In genomic region chr15:39585394-39585841, GRCh38 we compare ENCODE assay signal across 12 cellular contexts. TPM values are rescaled to one million over a fixed set of nuclear protein-coding genes. Genes with fewer than 3 reads are reported as not detected.
DNase-seq lines count a peak whose midpoint lies in the region; FAIRE-seq and TF ChIP-seq lines count a peak whose summit lies in the region.
"Had no signal": no experiment of that assay in that cellular context is flagged by ENCODE, and none has a peak within 500 bp of the region (broad histone marks: within the 10 kb centered on the region; RNA-seq: fewer than 3 reads in every experiment).

No MANE protein-coding gene starts in this region.

- POLR2A ChIA-PET in AG04450 (lab: Yijun Ruan, JAX) (interaction anchor here (1.5 to 3.3 kb wide), 3 partner anchors 281 to 413 kb away, joined by 4 to 12 read pairs (median 9); no protein-coding TSS in a partner anchor), endothelial cell of umbilical vein (lab: Charles Lee) (interaction anchor here (0.8 to 9.9 kb wide), 10 partner anchors 111 to 762 kb away, joined by 3 to 118 read pairs (median 4); no protein-coding TSS in a partner anchor)

- DNase-seq in AG04450 (ENCODE audit: low read depth, low spot score) (no peak), MG63 (no peak), endothelial cell of umbilical vein (ENCODE audit: low read depth, low spot score) (peak; percentile 58), NCI-H2227 (lab: John Stamatoyannopoulos, UW; ENCODE audit: unreplicated experiment) (no peak), GF-D8 (lab: John Stamatoyannopoulos, UW) (no peak)
- DNase-seq in activated CD8-positive, alpha-beta memory T cell treated with anti-CD3 and anti-CD28 coated beads, Interleukin-2, amount 50 U/mL, for 48 hours, result no peak
- no peak for DNase-seq in stimulated activated naive CD4-positive, alpha-beta T cell (lab: John Stamatoyannopoulos, UW)
- DNase-seq: Karpas-422, PC-9, T1000 had no signal

- H3K79me2 ChIP-seq in endothelial cell of umbilical vein (ENCODE audit: control insufficient read depth, insufficient read depth, low read length), result peaks cover 72% of the 10 kb centered on the region

- H3K27ac ChIP-seq in AG04450 (ENCODE audit: low read depth, low read length) (peak overlapping the region; percentile 31), endothelial cell of umbilical vein (ENCODE audit: insufficient read depth, low read depth, low read length) (peak overlapping the region; percentile 70), muscle layer of duodenum (ENCODE audit: low read length) (peak overlapping the region; percentile 91)
- H3K27ac ChIP-seq: PC-9 had no signal

- FAIRE-seq in endothelial cell of umbilical vein (lab: Jason Lieb, UNC), result no peak

- no peaks in the 10 kb centered on the region for H3K9me3 ChIP-seq in AG04450 (ENCODE audit: control insufficient read depth, insufficient read depth, low read length)
- no peaks in the 10 kb centered on the region for H3K9me3 ChIP-seq in MG63
- H3K9me3 ChIP-seq in endothelial cell of umbilical vein (replicated peaks; ENCODE audit: control insufficient read depth, insufficient read depth, low read length), result no peaks in the 10 kb centered on the region
- H3K9me3 ChIP-seq in muscle layer of duodenum (ENCODE audit: control insufficient read depth in 1 of 2, low read length in 2 of 2), result no peaks in the 10 kb centered on the region
- H3K9me3 ChIP-seq: mucosa of descending colon had no signal

- H3K4me2 ChIP-seq in endothelial cell of umbilical vein (ENCODE audit: insufficient read depth, low read length), result peak overlapping the region; percentile 82
- H3K4me2 ChIP-seq: PC-9 had no signal

- dilution Hi-C loops in endothelial cell of umbilical vein (cut with MboI; ENCODE audit: extremely low pct_ligation_motif_present, low sequenced_read_pairs), result no loop called here

- no peaks in the 10 kb centered on the region for H3K27me3 ChIP-seq in AG04450 (ENCODE audit: control insufficient read depth, insufficient read depth, low read length)
- H3K27me3 ChIP-seq in MG63, result no peaks in the 10 kb centered on the region
- H3K27me3 ChIP-seq in endothelial cell of umbilical vein (ENCODE audit: control insufficient read depth in 2 of 2, insufficient read depth in 2 of 2, low read length in 2 of 2), result no peaks in the 10 kb centered on the region
- no peaks in the 10 kb centered on the region for H3K27me3 ChIP-seq in muscle layer of duodenum (ENCODE audit: low read depth, low read length)

- TF ChIP-seq POLR2A in endothelial cell of umbilical vein (IDR thresholded peaks at IDR 0.05; ENCODE audit: low read depth, low read length), result peak; percentile 88

- BruUV-seq in endothelial cell of umbilical vein (replicated peaks; lab: Mats Ljungman, UMichigan), result no TSS peak

- H3K36me3 ChIP-seq in MG63 (peaks cover 95% of the 10 kb centered on the region), endothelial cell of umbilical vein (ENCODE audit: control insufficient read depth in 2 of 2, extremely low read depth in 1 of 2, insufficient read depth in 2 of 2, low read length in 2 of 2) (peaks cover 68 to 83% of the 10 kb centered on the region in 2 experiments), muscle layer of duodenum (ENCODE audit: control insufficient read depth in 1 of 2, insufficient read depth in 2 of 2, low read length in 2 of 2) (peaks cover 78 to 93% of the 10 kb centered on the region in 2 donors)

- intact Hi-C loops in endothelial cell of umbilical vein (cut with micrococcal nuclease), result no loop called here

- H2AFZ ChIP-seq in endothelial cell of umbilical vein (ENCODE audit: low read depth, low read length), result no peak overlapping the region
- H2AFZ ChIP-seq: PC-9 had no signal

- no peaks in the 10 kb centered on the region for H3K9me1 ChIP-seq in endothelial cell of umbilical vein (replicated peaks; ENCODE audit: control insufficient read depth, extremely low read depth, insufficient read depth, low read length)

- no peak for TF ChIP-seq CTCF in AG04450 (IDR thresholded peaks at IDR 0.05; ENCODE audit: low read depth, low read length)
- no peak for TF ChIP-seq CTCF in endothelial cell of umbilical vein (IDR thresholded peaks at IDR 0.05; ENCODE audit: extremely low read depth in 1 of 2, insufficient read depth in 1 of 2, low read depth in 1 of 2, low read length in 2 of 2)

- CTCF ChIA-PET in AG04450 (lab: Charles Lee) (interaction anchor here (2.7 kb wide), 1 partner anchor 171 kb away, joined by 10 read pairs; no protein-coding TSS in a partner anchor), endothelial cell of umbilical vein (lab: Charles Lee) (interaction anchor here (1.2 kb wide), 1 partner anchor 413 kb away, joined by 3 read pairs; no protein-coding TSS in a partner anchor)

- peak overlapping the region; percentile 99 for H3K4me3 ChIP-seq in AG04450 (ENCODE audit: low read depth, low read length)
- peak overlapping the region; percentile 71 for H3K4me3 ChIP-seq in MG63
- peak overlapping the region in 2 of 3 experiments; percentile 97 to 98 for H3K4me3 ChIP-seq in endothelial cell of umbilical vein (replicated peaks in 1 of 3; ENCODE audit: insufficient read depth in 1 of 3, low read depth in 1 of 3, low read length in 3 of 3)
- H3K4me3 ChIP-seq in muscle layer of duodenum (ENCODE audit: low read depth in 1 of 2, low read length in 2 of 2), result peak overlapping the region; percentile 62 to 84
- H3K4me3 ChIP-seq: mucosa of descending colon, PC-9 had no signal

- H3K9ac ChIP-seq in endothelial cell of umbilical vein (replicated peaks; ENCODE audit: extremely low read depth, insufficient read depth, low read length), result peak overlapping the region; percentile 99

- H4K20me1 ChIP-seq in endothelial cell of umbilical vein (replicated peaks; ENCODE audit: control insufficient read depth, extremely low read depth, insufficient read depth, low read length), result peaks cover 5% of the 10 kb centered on the region

- H3K4me1 ChIP-seq in endothelial cell of umbilical vein (ENCODE audit: control insufficient read depth, extremely low read depth, insufficient read depth, low read length), result peaks cover 19% of the 10 kb centered on the region
- peaks cover 0 to 19% of the 10 kb centered on the region in 2 donors for H3K4me1 ChIP-seq in muscle layer of duodenum (ENCODE audit: control insufficient read depth in 1 of 2, insufficient read depth in 2 of 2, low read length in 2 of 2)

TF ChIP-seq in endothelial cell of umbilical vein, 7 proteins besides CTCF, POLR2A, EP300 and RAD21:
- TF ChIP-seq GATA2 (IDR thresholded peaks at IDR 0.05; ENCODE audit: insufficient read depth, insufficient read length, low read depth, low read length) (no peak), FOS (IDR thresholded peaks at IDR 0.05; ENCODE audit: borderline replicate concordance, insufficient read depth, low read length) (no peak), MAX (IDR thresholded peaks at IDR 0.05; ENCODE audit: insufficient read depth, insufficient read length) (no peak), EZH2 (IDR thresholded peaks at IDR 0.05; ENCODE audit: borderline replicate concordance, low read depth, low read length, severe bottlenecking) (no peak), JUN (IDR thresholded peaks at IDR 0.05; ENCODE audit: borderline replicate concordance, insufficient read depth, insufficient read length, low read depth) (no peak), POLR2AphosphoS5 (IDR thresholded peaks at IDR 0.05; ENCODE audit: insufficient read depth, low read depth, low read length) (peak; percentile 100), MYC (IDR thresholded peaks at IDR 0.05; ENCODE audit: low read depth, low read length) (no peak)

RNA-seq across cellular contexts. Expression of gene THBS1, which starts 4.5 kb away (rescaled TPM):
- polyA plus RNA-seq in AG04450 (2011; rRNA removed) (686 and 1,024 TPM in 2 replicates), endothelial cell of umbilical vein (6,148 and 6,293 TPM in 2 replicates)
- 4,780 and 6,626 TPM in 2 replicates for polyA minus RNA-seq in AG04450 (2011; rRNA and poly(A)+ RNA removed)
- 335 and 364 TPM in 2 replicates for total RNA-seq in MG63 (2014; rRNA removed; shearing (Covaris generic); ENCODE audit: low replicate concordance)
- 8,837 and 8,883 TPM in 2 replicates for total RNA-seq in endothelial cell of umbilical vein
- 2,202 and 2,655 TPM in 2 replicates for polyA plus RNA-seq in endothelial cell of umbilical vein (2011; cell fraction: cytosol; rRNA removed)
- 17,201 and 26,660 TPM in 2 replicates for polyA plus RNA-seq in endothelial cell of umbilical vein (2011; cell fraction: nucleus; rRNA removed)
- polyA plus RNA-seq in endothelial cell of umbilical vein (2012), result 3,629 and 3,767 TPM in 2 replicates
- polyA minus RNA-seq in endothelial cell of umbilical vein, result 17,988 and 18,091 TPM in 2 replicates
- polyA minus RNA-seq in endothelial cell of umbilical vein (2011; cell fraction: cytosol; rRNA and poly(A)+ RNA removed), result 7.8 TPM
- polyA minus RNA-seq in endothelial cell of umbilical vein (2011; cell fraction: nucleus; rRNA and poly(A)+ RNA removed), result 23,649 and 24,248 TPM in 2 replicates

Comparison
In these comparisons a context has a peak if more than half of its experiments do, and no peak if none do; other contexts are left out.
1. H3K27ac ChIP-seq: peak in every context shown above with its lines; median percentile 91 in muscle layer of duodenum; 70 in endothelial cell of umbilical vein; 31 in AG04450.
2. RNA of gene THBS1, which starts 4.5 kb away (total RNA-seq): 8,837 to 8,883 TPM in endothelial cell of umbilical vein; 335 to 364 TPM in MG63; every median in the first group is over 10 times any median in the second.
3. Peak in every context shown above with its lines, with median percentiles within 50 percentile points of each other: H3K4me3 ChIP-seq.